Comparison of ENCODE assay signal across 10 cellular contexts in the genomic region with DNA sequence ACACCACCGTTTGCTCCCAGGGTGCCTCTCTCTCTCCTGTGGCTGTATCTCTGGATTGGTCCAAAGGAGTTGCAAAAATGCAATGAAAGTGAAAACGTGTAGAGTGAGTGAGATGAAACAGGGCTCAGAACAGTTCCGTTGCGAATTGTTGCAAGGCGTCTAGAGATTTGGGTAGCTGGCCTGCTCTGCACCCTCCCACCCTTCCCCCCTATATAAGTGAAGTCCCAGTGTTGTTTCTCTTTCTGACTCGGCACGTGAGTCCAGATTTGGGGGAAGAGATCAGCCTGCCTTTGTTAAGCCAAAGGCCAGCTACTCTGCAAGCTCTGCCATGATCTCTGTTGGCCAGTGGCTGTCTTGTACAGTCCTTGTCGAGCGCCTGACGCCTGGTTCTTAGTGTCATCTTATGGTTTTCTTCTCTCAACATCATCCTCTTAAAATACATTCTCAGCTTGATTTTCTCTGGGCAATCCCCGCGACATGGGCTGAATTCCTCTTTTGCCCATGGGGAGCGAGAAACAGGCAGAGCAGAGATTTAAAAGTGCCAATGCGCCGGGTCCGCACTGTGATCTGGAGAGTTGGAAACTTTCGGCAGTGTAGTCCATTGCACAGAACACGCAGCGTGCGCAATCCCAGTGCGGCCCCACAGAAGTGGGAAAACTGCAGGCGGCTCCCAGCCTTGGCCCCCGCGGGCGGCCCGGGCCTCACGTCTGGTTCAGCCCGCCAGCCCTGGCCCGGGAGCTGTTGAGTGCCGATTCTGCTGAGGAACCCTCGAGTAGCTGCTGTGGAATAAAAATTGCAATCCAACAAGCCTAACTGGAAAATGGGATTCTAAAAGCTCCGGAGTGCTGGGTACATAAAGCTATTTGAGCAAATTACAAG. TPM values are rescaled to one million over a fixed set of nuclear protein-coding genes. Genes with fewer than 3 reads are reported as not detected.
DNase-seq lines count a peak whose midpoint lies in the region; ATAC-seq, FAIRE-seq and TF ChIP-seq lines count a peak whose summit lies in the region.
"Had no signal": no experiment of that assay in that cellular context is flagged by ENCODE, and none has a peak within 500 bp of the region (broad histone marks: within the 10 kb centered on the region; RNA-seq: fewer than 3 reads in every experiment).

No MANE protein-coding gene starts in this region.

- peaks cover 0 to 9% (median 0%) of the 10 kb centered on the region in 3 donors for H3K36me3 ChIP-seq in esophagus squamous epithelium
- no peaks in the 10 kb centered on the region for H3K36me3 ChIP-seq in mucosa of stomach (ENCODE audit: control insufficient read depth, insufficient read depth, low read length)
- H3K36me3 ChIP-seq in upper lobe of left lung = peaks cover 0 to 20% (median 2%) of the 10 kb centered on the region in 4 donors

- peak; percentile 79 for DNase-seq in MV-4-11 (lab: John Stamatoyannopoulos, UW)
- DNase-seq in esophagus squamous epithelium (lab: John Stamatoyannopoulos, UW) = no peak
- peak in 1 of 2 donors; percentile 75 for DNase-seq in upper lobe of left lung
- no peak for DNase-seq in HTR-8/SVneo (ENCODE audit: insufficient read length, low spot score)
- no peak for DNase-seq in left lobe of liver (ENCODE audit: low spot score)
- no peak for DNase-seq in GM13977 (ENCODE audit: low spot score)
- DNase-seq: NCI-H774 had no signal

- no peak for TF ChIP-seq CTCF in esophagus squamous epithelium (IDR thresholded peaks at IDR 0.05)
- TF ChIP-seq CTCF in upper lobe of left lung (IDR thresholded peaks at IDR 0.05) = no peak
- TF ChIP-seq CTCF in GM13977 (IDR thresholded peaks at IDR 0.05; ENCODE audit: extremely low read depth, insufficient read depth, missing control alignments) = no peak

- H3K4me1 ChIP-seq in esophagus squamous epithelium = peaks cover 0 to 87% (median 29%) of the 10 kb centered on the region in 3 donors
- peaks cover 26% of the 10 kb centered on the region for H3K4me1 ChIP-seq in mucosa of stomach (ENCODE audit: control insufficient read depth, insufficient read depth, low read length)
- peaks cover 0 to 22% (median 4%) of the 10 kb centered on the region in 4 donors for H3K4me1 ChIP-seq in upper lobe of left lung

- TF ChIP-seq POLR2A in esophagus squamous epithelium (IDR thresholded peaks at IDR 0.05) (no peak), upper lobe of left lung (IDR thresholded peaks at IDR 0.05) (no peak)

- peak overlapping the region; percentile 94 for H3K9ac ChIP-seq in mucosa of stomach (ENCODE audit: low read length)

- peak in 1 of 2 donors; percentile 20 for ATAC-seq in upper lobe of left lung (ENCODE audit: low FRiP score in 2 of 2)
- ATAC-seq in left lobe of liver = no peak

- 18 to 38% methylated on average over 14 to 25 of the region's 32 CpGs for WGBS in esophagus squamous epithelium, 2 donors
- 32 to 38% methylated on average over 32 of the region's 32 CpGs for WGBS in upper lobe of left lung, 2 donors

- peaks cover 0 to 23% (median 0%) of the 10 kb centered on the region in 4 donors for H3K27me3 ChIP-seq in esophagus squamous epithelium
- no peaks in the 10 kb centered on the region for H3K27me3 ChIP-seq in mucosa of stomach (ENCODE audit: control insufficient read depth, insufficient read depth, low read length)
- peaks cover 0 to 10% (median 5%) of the 10 kb centered on the region in 4 donors for H3K27me3 ChIP-seq in upper lobe of left lung

- H3K27ac ChIP-seq in esophagus squamous epithelium (peak overlapping the region; percentile 82 to 96 (median 92)), upper lobe of left lung (peak overlapping the region; percentile 84 to 97 (median 94))

- H3K9me3 ChIP-seq in esophagus squamous epithelium (no peaks in the 10 kb centered on the region), mucosa of stomach (ENCODE audit: control insufficient read depth, low read length) (no peaks in the 10 kb centered on the region), upper lobe of left lung (no peaks in the 10 kb centered on the region)

- FAIRE-seq in HTR-8/SVneo (lab: Jason Lieb, UNC) = no peak
- FAIRE-seq: GM19239 had no signal

- intact Hi-C loops in esophagus squamous epithelium (cut with DNase I) = no loop called here

- H3K4me3 ChIP-seq in esophagus squamous epithelium (peak overlapping the region; percentile 30 to 78 (median 72)), mucosa of stomach (ENCODE audit: low read length) (peak overlapping the region; percentile 73), upper lobe of left lung (peak overlapping the region; percentile 16 to 61 (median 31))

- TF ChIP-seq EP300 in upper lobe of left lung (IDR thresholded peaks at IDR 0.05) = no peak

- in situ Hi-C loops in GM13977 (cut with MboI; ENCODE audit: low pct_unique_long_range_greater_than_20kb, low sequenced_read_pairs, unreplicated experiment) = loop anchor here (25.0 kb wide), 1 partner anchor 143 kb away; no protein-coding TSS in a partner anchor

RNA-seq across cellular contexts. Expression of gene MEIS1, which starts 9.3 kb away (rescaled TPM):
- 10 to 100 TPM; 17.8 to 56.1 (median 28.5) TPM for total RNA-seq in esophagus squamous epithelium
- 10 to 100 TPM; 23.1 to 43.9 (median 30.0) TPM for total RNA-seq in upper lobe of left lung
- total RNA-seq in left lobe of liver = 5.9 TPM
- total RNA-seq: T-helper 1 cell treated with Interleukin-12 subunit alpha and Interleukin-12 subunit beta and Interleukin-4 antibody, amounts not matched to agents 30 ng/mL and 1 ng/mL, for 36 hours had no signal
